ENCODE assay signal across 8 cellular contexts in genomic region chr9:35746583-35746982, GRCh38. TPM values are rescaled to one million over a fixed set of nuclear protein-coding genes. Genes with fewer than 3 reads are reported as not detected.
DNase-seq lines count a peak whose midpoint lies in the region; ATAC-seq and TF ChIP-seq lines count a peak whose summit lies in the region.

No MANE protein-coding gene starts in this region.

- H3K4me3 Mint-ChIP-seq in activated B cell treated with CpG ODN at 0.5 μM for 24 hours = peak overlapping the region; percentile 90

- TF ChIP-seq POLR2A in spleen (IDR thresholded peaks at IDR 0.05) = no peak

- H3K36me3 ChIP-seq in iPS-15b (ENCODE audit: control insufficient read depth, insufficient read depth, low read length) (peaks cover 35% of the 10 kb centered on the region), spleen (peaks cover 0 to 58% (median 45%) of the 10 kb centered on the region in 6 donors)

- no peak overlapping the region for H3K27ac ChIP-seq in spleen

- H3K9me3 Mint-ChIP-seq in activated B cell treated with CpG ODN at 0.5 μM for 24 hours = no peaks in the 10 kb centered on the region

- no peaks in the 10 kb centered on the region for H3K27me3 ChIP-seq in iPS-15b (ENCODE audit: control insufficient read depth, insufficient read depth, low read length)
- no peaks in the 10 kb centered on the region for H3K27me3 ChIP-seq in spleen (replicated peaks in 1 of 7)

- no peak overlapping the region for H3K27ac Mint-ChIP-seq in activated B cell treated with CpG ODN at 0.5 μM for 24 hours

- H3K27me3 Mint-ChIP-seq in activated B cell treated with CpG ODN at 0.5 μM for 24 hours = no peaks in the 10 kb centered on the region

- WGBS in spleen, 5 donors = 63 to 80% (median 73%) methylated on average over 3 of the region's 3 CpGs

- H3K9me3 ChIP-seq in iPS-15b (ENCODE audit: control insufficient read depth, insufficient read depth, low read length) (no peaks in the 10 kb centered on the region), spleen (no peaks in the 10 kb centered on the region)

- H3K9ac ChIP-seq in iPS-15b (ENCODE audit: low read depth, low read length) = no peak overlapping the region

- H3K4me1 Mint-ChIP-seq in activated B cell treated with CpG ODN at 0.5 μM for 24 hours = peaks cover 48% of the 10 kb centered on the region

- TF ChIP-seq CTCF in activated B cell treated with CpG ODN at 0.5 μM for 24 hours (IDR thresholded peaks at IDR 0.05) (no peak), spleen (IDR thresholded peaks at IDR 0.05 in 8 of 11, conservative IDR thresholded peaks at IDR 0.05 in 3 of 11) (no peak)

- H3K4me3 ChIP-seq in iPS-15b (ENCODE audit: low read depth, low read length) (peak overlapping the region; percentile 74), spleen (peak overlapping the region in 6 of 8 donors; percentile 69 to 96 (median 80))

- POLR2A ChIA-PET in activated B cell treated with CpG ODN at 0.5 μM for 24 hours (lab: Charles Lee) = interaction anchor here (1.1 to 6.2 kb wide), 3 partner anchors 10 to 29 kb away, joined by 3 to 67 read pairs (median 28); partner anchors contain the start of genes CREB3 and TLN1

- peaks cover 58% of the 10 kb centered on the region for H3K36me3 Mint-ChIP-seq in activated B cell treated with CpG ODN at 0.5 μM for 24 hours (ENCODE audit: low read depth)

- DNase-seq in NCI-H748 (lab: John Stamatoyannopoulos, UW; ENCODE audit: unreplicated experiment) (peak; percentile 10), NCI-H748 treated with DMSO at 0.1 percent for 48 hours (lab: John Stamatoyannopoulos, UW) (no peak), activated B cell treated with CpG ODN at 0.5 μM for 24 hours (no peak), spleen (no peak), amygdala (lab: John Stamatoyannopoulos, UW) (no peak)
- no peak for DNase-seq in stimulated activated CD4-positive, alpha-beta T cell treated with anti-CD3 and anti-CD28 coated beads, Interleukin-12 subunit alpha, Interleukin-12 subunit beta, amount 100 ng/mL, for 4 hours
- no peak for DNase-seq in NK-92 treated with Interleukin-12 subunit alpha and Interleukin-12 subunit beta, amount 100 ng/mL, for 24 hours (lab: John Stamatoyannopoulos, UW)

- CTCF ChIA-PET in activated B cell treated with CpG ODN at 0.5 μM for 24 hours (lab: Charles Lee) = interaction anchor here (1.5 to 6.0 kb wide), 3 partner anchors 10 to 135 kb away, joined by 3 to 51 read pairs (median 10); no protein-coding TSS in a partner anchor

- H3K4me1 ChIP-seq in iPS-15b (ENCODE audit: control insufficient read depth, insufficient read depth, low read length) (peaks cover 11% of the 10 kb centered on the region), spleen (peaks cover 34 to 94% (median 56%) of the 10 kb centered on the region in 6 donors)

- no peak for ATAC-seq in activated B cell treated with CpG ODN at 0.5 μM for 24 hours (ENCODE audit: low read depth)

- intact Hi-C loops in activated B cell treated with CpG ODN at 0.5 μM for 24 hours (cut with micrococcal nuclease) = loop anchor here (5.0 kb wide), 1 partner anchor 99 kb away; no protein-coding TSS in a partner anchor
- intact Hi-C loops in spleen (cut with DNase I; ENCODE audit: low total_unique reads) = loop anchor here (10.0 kb wide), 1 partner anchor 58 kb away; no protein-coding TSS in a partner anchor

RNA-seq across cellular contexts. Expression of gene GBA2, which starts 2.4 kb away (rescaled TPM):
- 93.4 and 104 TPM in 2 replicates for total RNA-seq in activated B cell treated with CpG ODN at 0.5 μM for 24 hours
- total RNA-seq in spleen = 100 to 1,000 TPM in 1 of 7 donors, 10 to 100 TPM in 6; 70.5 to 111 (median 74.3) TPM
- 10 to 100 TPM; 22.8 to 40.9 (median 37.9) TPM for polyA plus RNA-seq in spleen

RNA-seq across cellular contexts. Expression of gene RGP1, which starts 2.5 kb away (rescaled TPM):
- total RNA-seq in activated B cell treated with CpG ODN at 0.5 μM for 24 hours (23.8 and 25.4 TPM in 2 replicates), spleen (10 to 100 TPM; 19.7 to 29.2 (median 22.0) TPM)
- polyA plus RNA-seq in spleen = 1 to 10 TPM; 2.2 to 9.5 (median 2.5) TPM

RNA-seq across cellular contexts. Expression of gene MSMP, which starts 7.5 kb away (rescaled TPM):
- total RNA-seq in activated B cell treated with CpG ODN at 0.5 μM for 24 hours (0.78 and 1.2 TPM in 2 replicates), spleen (not detected)
- polyA plus RNA-seq in spleen = 1 to 10 TPM in 1 of 3 donors, under 1 TPM in 2; 0.58 to 1.6 (median 0.63) TPM

RNA-seq across cellular contexts. Expression of gene CREB3, which starts 14.1 kb away (rescaled TPM):
- total RNA-seq in activated B cell treated with CpG ODN at 0.5 μM for 24 hours (13.8 and 16.9 TPM in 2 replicates), spleen (10 to 100 TPM; 21.8 to 35.9 (median 26.0) TPM)
- 10 to 100 TPM; 14.7 to 26.7 (median 20.9) TPM for polyA plus RNA-seq in spleen

RNA-seq across cellular contexts. Expression of gene TLN1, which starts 14.6 kb away (rescaled TPM):
- 327 and 362 TPM in 2 replicates for total RNA-seq in activated B cell treated with CpG ODN at 0.5 μM for 24 hours
- total RNA-seq in spleen = 100 to 1,000 TPM; 356 to 881 (median 592) TPM
- polyA plus RNA-seq in spleen = 100 to 1,000 TPM in 1 of 3 donors, 10 to 100 TPM in 2; 79.9 to 122 (median 95.5) TPM
